Comparison of ENCODE assay signal across 16 cellular contexts in the genomic region with DNA sequence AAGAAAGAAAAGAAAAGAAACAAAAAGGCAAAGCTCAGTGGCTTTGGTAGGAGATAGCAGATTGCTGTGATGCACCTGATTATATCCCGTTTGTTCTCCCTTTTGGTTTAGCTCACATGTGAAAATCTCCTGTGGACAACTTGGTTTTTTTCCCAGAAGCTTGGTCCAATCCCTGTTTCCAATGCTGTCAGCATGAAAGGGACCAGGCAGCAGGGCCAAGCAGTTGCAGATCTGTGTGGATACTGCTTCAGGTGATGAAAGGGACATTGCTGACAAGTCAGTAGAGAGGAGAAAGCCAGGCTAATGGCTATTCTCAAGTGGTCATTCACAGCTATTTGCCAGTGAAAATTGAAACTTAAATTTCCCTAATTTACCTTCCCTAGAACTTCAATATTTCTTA. TPM values are rescaled to one million over a fixed set of nuclear protein-coding genes. Genes with fewer than 3 reads are reported as not detected.
DNase-seq lines count a peak whose midpoint lies in the region; ATAC-seq lines count a peak whose summit lies in the region.
"Had no signal": no experiment of that assay in that cellular context is flagged by ENCODE, and none has a peak within 500 bp of the region (broad histone marks: within the 10 kb centered on the region; RNA-seq: fewer than 3 reads in every experiment).

No MANE protein-coding gene starts in this region.

- H3K4me1 Mint-ChIP-seq in activated CD8-positive, alpha-beta memory T cell treated with anti-CD3 and anti-CD28 coated beads, Interleukin-2, amount 10 ng/mL, durations not matched to agents 7 days and 5 days = no peaks in the 10 kb centered on the region
- H3K4me1 Mint-ChIP-seq: B cell had no signal

- no peak overlapping the region for H3K27ac Mint-ChIP-seq in activated CD8-positive, alpha-beta memory T cell treated with anti-CD3 and anti-CD28 coated beads, Interleukin-2, amount 10 ng/mL, durations not matched to agents 7 days and 5 days
- H3K27ac Mint-ChIP-seq: B cell; CD4-positive, alpha-beta T cell; HFFc6 had no signal

- no peak overlapping the region for H3K4me3 Mint-ChIP-seq in activated CD8-positive, alpha-beta memory T cell treated with anti-CD3 and anti-CD28 coated beads, Interleukin-2, amount 10 ng/mL, durations not matched to agents 7 days and 5 days
- H3K4me3 Mint-ChIP-seq: B cell; CD4-positive, alpha-beta T cell; HFFc6 had no signal

- H3K9me3 Mint-ChIP-seq in activated CD8-positive, alpha-beta memory T cell treated with anti-CD3 and anti-CD28 coated beads, Interleukin-2, amount 10 ng/mL, durations not matched to agents 7 days and 5 days (ENCODE audit: low read depth) = no peaks in the 10 kb centered on the region
- H3K9me3 Mint-ChIP-seq: CD4-positive, alpha-beta T cell; HFFc6 had no signal

- peak; percentile 75 for ATAC-seq in left lobe of liver
- ATAC-seq in activated CD8-positive, alpha-beta memory T cell treated with anti-CD3 and anti-CD28 coated beads, Interleukin-2, amount 10 ng/mL, durations not matched to agents 7 days and 5 days = no peak
- no peak for ATAC-seq in GM18870 (IDR thresholded peaks at IDR 0.05; ENCODE audit: unreplicated experiment)
- no peak for ATAC-seq in GM19023 (IDR thresholded peaks at IDR 0.05; ENCODE audit: unreplicated experiment)
- ATAC-seq: GM12878 had no signal

- peaks cover 11% of the 10 kb centered on the region for H3K27me3 Mint-ChIP-seq in activated CD8-positive, alpha-beta memory T cell treated with anti-CD3 and anti-CD28 coated beads, Interleukin-2, amount 10 ng/mL, durations not matched to agents 7 days and 5 days

- CTCF ChIA-PET in activated CD8-positive, alpha-beta memory T cell treated with anti-CD3 and anti-CD28 coated beads, Interleukin-2, amount 10 ng/mL, durations not matched to agents 7 days and 5 days (lab: Charles Lee) = no interaction called here

- DNase-seq in OCI-M1 (lab: John Stamatoyannopoulos, UW) = peak; percentile 39
- DNase-seq in cerebellar nuclear complex (lab: John Stamatoyannopoulos, UW) = peak; percentile 76 to 97
- peak; percentile 59 for DNase-seq in left lobe of liver (ENCODE audit: low spot score)
- DNase-seq in stimulated activated CD4-positive, alpha-beta T cell treated with anti-CD3 and anti-CD28 coated beads, Interleukin-2, amount 100 ng/mL, for 24 hours = no peak
- DNase-seq in activated CD8-positive, alpha-beta memory T cell treated with anti-CD3 and anti-CD28 coated beads, Interleukin-2, amount 10 ng/mL, durations not matched to agents 7 days and 5 days = no peak
- DNase-seq: Calu3; CD4-positive, alpha-beta T cell; DMS 273 treated with DMSO at 0.1 percent for 48 hours; HCEC 1CT; HFFc6 had no signal

- H3K36me3 Mint-ChIP-seq in activated CD8-positive, alpha-beta memory T cell treated with anti-CD3 and anti-CD28 coated beads, Interleukin-2, amount 10 ng/mL, durations not matched to agents 7 days and 5 days = no peaks in the 10 kb centered on the region

RNA-seq across cellular contexts. Expression of a gene that starts 18.8 kb away (rescaled TPM):
- total RNA-seq in left lobe of liver = 3.7 TPM
- not detected for total RNA-seq in activated CD8-positive, alpha-beta memory T cell treated with anti-CD3 and anti-CD28 coated beads, Interleukin-2, amount 10 ng/mL, durations not matched to agents 7 days and 5 days
- total RNA-seq: B cell; Calu3; CD4-positive, alpha-beta T cell; Daoy; GM12878; H4; HFFc6 had no signal

RNA-seq across cellular contexts. Expression of a gene that starts 19.2 kb away (rescaled TPM):
- 0.25 TPM for total RNA-seq in left lobe of liver
- total RNA-seq in activated CD8-positive, alpha-beta memory T cell treated with anti-CD3 and anti-CD28 coated beads, Interleukin-2, amount 10 ng/mL, durations not matched to agents 7 days and 5 days = not detected
- total RNA-seq: B cell; Calu3; CD4-positive, alpha-beta T cell; Daoy; GM12878; H4; HFFc6 had no signal

Comparison
In these comparisons a context has a peak if more than half of its experiments do, and no peak if none do; other contexts are left out.
1. DNase-seq: peak in OCI-M1 (single experiment), cerebellar nuclear complex (2 of 2) and left lobe of liver (single experiment); none in stimulated activated CD4-positive, alpha-beta T cell treated with anti-CD3 and anti-CD28 coated beads, Interleukin-2, amount 100 ng/mL, for 24 hours (0 of 2) and activated CD8-positive, alpha-beta memory T cell treated with anti-CD3 and anti-CD28 coated beads, Interleukin-2, amount 10 ng/mL, durations not matched to agents 7 days and 5 days (single experiment).